Comparison of ENCODE assay signal across 1 cellular context in genomic region chr10:5655003-5655600, GRCh38.
TF ChIP-seq lines count a peak whose summit lies in the region.

No MANE protein-coding gene starts in this region.

TF ChIP-seq in GM23338, 12 proteins besides CTCF, POLR2A, EP300 and RAD21:
- TF ChIP-seq JUNB (IDR thresholded peaks at IDR 0.05; ENCODE audit: unreplicated experiment) (no peak), NANOG (IDR thresholded peaks at IDR 0.05; ENCODE audit: borderline replicate concordance) (no peak), STAT1 (IDR thresholded peaks at IDR 0.05; ENCODE audit: unreplicated experiment) (no peak), POLR2AphosphoS5 (IDR thresholded peaks at IDR 0.05; ENCODE audit: low read depth) (no peak), EZH2phosphoT487 (IDR thresholded peaks at IDR 0.05; ENCODE audit: unreplicated experiment) (no peak), ZNF462 (CRISPR knock-in tag; IDR thresholded peaks at IDR 0.05) (no peak), CREB1 (CRISPR knock-in tag; IDR thresholded peaks at IDR 0.05; ENCODE audit: low read depth) (no peak), ETS1 (IDR thresholded peaks at IDR 0.05) (no peak), ZNF331 (CRISPR knock-in tag; IDR thresholded peaks at IDR 0.05; ENCODE audit: low read depth) (no peak), ZNF114 (CRISPR knock-in tag; IDR thresholded peaks at IDR 0.05) (no peak), EZH2 (IDR thresholded peaks at IDR 0.05; ENCODE audit: low read depth, unreplicated experiment) (no peak), REST (IDR thresholded peaks at IDR 0.05; ENCODE audit: unreplicated experiment) (no peak)
